ENCODE assay signal across 9 cellular contexts in genomic region chr7:115081772-115082171, GRCh38.
"Had no signal": no experiment of that assay in that cellular context is flagged by ENCODE, and none has a peak within 500 bp of the region (broad histone marks: within the 10 kb centered on the region; RNA-seq: fewer than 3 reads in every experiment).

No MANE protein-coding gene starts in this region.

- DNase-seq: GM23248, GOT3, H7, HFFc6, IMR-90, KBM-7 had no signal

- H2AFZ ChIP-seq: GM23248 had no signal

- H3K27ac Mint-ChIP-seq: HFFc6 had no signal

- H3K4me2 ChIP-seq: KMS-11 had no signal

- H3K4me3 ChIP-seq: GM23248, HAP-1 had no signal

- H3K4me1 ChIP-seq: HAP-1 had no signal

- H3K27ac ChIP-seq: GM23248, HL-60, KMS-11 had no signal

- H3K4me3 Mint-ChIP-seq: HFFc6 had no signal

- H3K9me3 ChIP-seq: HAP-1 had no signal

- H3K36me3 ChIP-seq: HAP-1 had no signal

- H3K9me3 Mint-ChIP-seq: HFFc6 had no signal

- H3K9ac ChIP-seq: GM23248, KMS-11 had no signal
